In genomic region chr17:29618272-29619065, GRCh38 we compare ENCODE assay signal across 9 cellular contexts. TPM values are rescaled to one million over a fixed set of nuclear protein-coding genes. Genes with fewer than 3 reads are reported as not detected.
DNase-seq lines count a peak whose midpoint lies in the region; ATAC-seq and TF ChIP-seq lines count a peak whose summit lies in the region.
"Had no signal": no experiment of that assay in that cellular context is flagged by ENCODE, and none has a peak within 500 bp of the region (broad histone marks: within the 10 kb centered on the region; RNA-seq: fewer than 3 reads in every experiment).

No MANE protein-coding gene starts in this region.

- peak overlapping the region; percentile 88 for H2AFZ ChIP-seq in Loucy (ENCODE audit: low read length)

- H3K9me3 ChIP-seq in Loucy (ENCODE audit: insufficient read depth, low read depth, low read length) (no peaks in the 10 kb centered on the region), endodermal cell (ENCODE audit: control insufficient read depth, low read length) (no peaks in the 10 kb centered on the region), ovary (no peaks in the 10 kb centered on the region)

- peak overlapping the region; percentile 75 for H3K4me3 ChIP-seq in Loucy (ENCODE audit: low read length, poor library complexity, severe bottlenecking)
- no peak overlapping the region for H3K4me3 ChIP-seq in endodermal cell (ENCODE audit: low read length)
- H3K4me3 ChIP-seq in ovary, result peak overlapping the region; percentile 29

- H3F3A ChIP-seq in Loucy (ENCODE audit: low read depth), result no peaks in the 10 kb centered on the region

- TF ChIP-seq CTCF in Calu3 (IDR thresholded peaks at IDR 0.05; ENCODE audit: unreplicated experiment) (peak; percentile 3), Loucy (conservative IDR thresholded peaks at IDR 0.05; ENCODE audit: low read length) (no peak), endodermal cell (conservative IDR thresholded peaks at IDR 0.05) (peak; percentile 44), ovary (IDR thresholded peaks at IDR 0.05) (no peak)

- peak overlapping the region; percentile 86 for H3K9ac ChIP-seq in Loucy (ENCODE audit: low read depth, low read length, poor library complexity, severe bottlenecking)
- no peak overlapping the region for H3K9ac ChIP-seq in endodermal cell (ENCODE audit: extremely low read depth, low read length, poor library complexity, severe bottlenecking)

- H3K36me3 Mint-ChIP-seq in Calu3 (ENCODE audit: insufficient read depth, unreplicated experiment), result peaks cover 20% of the 10 kb centered on the region
- H3K36me3 Mint-ChIP-seq in endodermal cell (ENCODE audit: low read depth), result no peaks in the 10 kb centered on the region

- H3K79me2 ChIP-seq in Loucy (ENCODE audit: insufficient read depth, low read length), result no peaks in the 10 kb centered on the region

- no peaks in the 10 kb centered on the region for H4K20me1 ChIP-seq in Loucy (ENCODE audit: insufficient read depth, low read length, poor library complexity, severe bottlenecking)

- H3K4me1 ChIP-seq in Loucy (ENCODE audit: insufficient read depth, low read length, poor library complexity, severe bottlenecking) (peaks cover 7% of the 10 kb centered on the region), endodermal cell (ENCODE audit: control insufficient read depth, insufficient read depth, low read length) (peaks cover 2% of the 10 kb centered on the region), ovary (ENCODE audit: insufficient read depth) (peaks cover 14% of the 10 kb centered on the region)

- BruUV-seq in Calu3 (replicated peaks; lab: Mats Ljungman, UMichigan), result no TSS peak

- peaks cover 14% of the 10 kb centered on the region for H3K4me1 Mint-ChIP-seq in Calu3 (ENCODE audit: low read depth, unreplicated experiment)
- H3K4me1 Mint-ChIP-seq in endodermal cell, result peaks cover 6% of the 10 kb centered on the region

- H3K27me3 Mint-ChIP-seq in Calu3 (ENCODE audit: unreplicated experiment) (peaks cover 37% of the 10 kb centered on the region), endodermal cell (ENCODE audit: insufficient read depth) (peaks cover 99% of the 10 kb centered on the region)

- ATAC-seq in HG02981 (IDR thresholded peaks at IDR 0.05; ENCODE audit: unreplicated experiment), result no peak

- no peaks in the 10 kb centered on the region for H3K36me3 ChIP-seq in Loucy (ENCODE audit: insufficient read depth, low read length)
- H3K36me3 ChIP-seq in endodermal cell (ENCODE audit: control insufficient read depth, insufficient read depth, low read length), result no peaks in the 10 kb centered on the region
- H3K36me3 ChIP-seq in ovary, result no peaks in the 10 kb centered on the region

- intact Hi-C loops in Calu3 (cut with micrococcal nuclease; ENCODE audit: unreplicated experiment), result loop anchor here (5.0 kb wide), 1 partner anchor 36 kb away; no protein-coding TSS in a partner anchor
- intact Hi-C loops in ovary (cut with DNase I), result no loop called here

- CTCF ChIA-PET in Calu3 (lab: Charles Lee), result interaction anchor here (0.6 to 2.6 kb wide), 15 partner anchors 22 to 507 kb away, joined by 3 to 36 read pairs (median 5); partner anchors contain the start of genes ABHD15 and ANKRD13B

- no peaks in the 10 kb centered on the region for H3K9me2 ChIP-seq in Loucy (replicated peaks; ENCODE audit: low read depth, low read length)

- WGBS in endodermal cell (ENCODE audit: insufficient coverage in 1 of 2, insufficient read length in 1 of 2), 2 experiments, result 59 to 71% methylated on average over 10 to 22 of the region's 22 CpGs
- 34 to 49% (median 47%) methylated on average over 21 to 22 of the region's 22 CpGs for WGBS in ovary, 3 donors

- peak overlapping the region; percentile 81 for H3K4me2 ChIP-seq in Loucy (ENCODE audit: low read depth, low read length, poor library complexity, severe bottlenecking)

- peak overlapping the region; percentile 81 for H3K4me3 Mint-ChIP-seq in Calu3 (ENCODE audit: low read depth, unreplicated experiment)
- H3K4me3 Mint-ChIP-seq in endodermal cell, result no peak overlapping the region

- no peaks in the 10 kb centered on the region for H3K9me3 Mint-ChIP-seq in Calu3 (ENCODE audit: low read depth, unreplicated experiment)
- H3K9me3 Mint-ChIP-seq in endodermal cell, result no peaks in the 10 kb centered on the region

- H3K27ac Mint-ChIP-seq in Calu3 (ENCODE audit: unreplicated experiment) (no peak overlapping the region), endodermal cell (no peak overlapping the region)
- H3K27ac Mint-ChIP-seq: brain had no signal

- no peak for DNase-seq in Calu3
- no peak for DNase-seq in endodermal cell
- DNase-seq in ovary, result no peak
- no peak for DNase-seq in ureter (ENCODE audit: low spot score)
- no peak for DNase-seq in SHP77 treated with DMSO at 0.1 percent for 48 hours (lab: John Stamatoyannopoulos, UW)
- no peak for DNase-seq in EL

- TF ChIP-seq EP300 in ovary (IDR thresholded peaks at IDR 0.05), result no peak

- H3K27me3 ChIP-seq in Loucy (ENCODE audit: insufficient read depth, low read length, poor library complexity, severe bottlenecking), result no peaks in the 10 kb centered on the region
- H3K27me3 ChIP-seq in endodermal cell (ENCODE audit: control insufficient read depth, insufficient read depth, low read length, poor library complexity, severe bottlenecking), result peaks cover 100% of the 10 kb centered on the region
- no peaks in the 10 kb centered on the region for H3K27me3 ChIP-seq in ovary

- H3K27ac ChIP-seq in endodermal cell (ENCODE audit: low read depth, low read length) (no peak overlapping the region), ovary (no peak overlapping the region)

- TF ChIP-seq POLR2A in ovary (IDR thresholded peaks at IDR 0.05), result no peak

RNA-seq across cellular contexts. Expression of gene CORO6, which starts 4.2 kb away (rescaled TPM):
- total RNA-seq in Calu3 (2022) (0.47 and 0.49 TPM in 2 replicates), endodermal cell (under 1 TPM; 0.86 to 1.00 TPM), ovary (1 to 10 TPM; 1.2 to 9.0 (median 3.5) TPM), ureter (23.3 TPM)
- polyA plus RNA-seq in endodermal cell (2013, experiment 1 of 2), result 6.2 TPM
- 5.3 TPM for polyA plus RNA-seq in endodermal cell (2013, experiment 2 of 2)
- polyA plus RNA-seq in ovary, result 1 to 10 TPM; 2.1 to 4.2 TPM

RNA-seq across cellular contexts. Expression of gene ANKRD13B, which starts 25.5 kb away (rescaled TPM):
- total RNA-seq in Calu3 (2022) (8.8 TPM in 2 replicates), endodermal cell (1 to 10 TPM; 2.2 to 2.6 TPM), ovary (10 to 100 TPM; 10.5 to 23.4 (median 14.7) TPM), ureter (7.7 TPM)
- polyA plus RNA-seq in endodermal cell (2013, experiment 1 of 2), result 36.5 TPM
- 28.4 TPM for polyA plus RNA-seq in endodermal cell (2013, experiment 2 of 2)
- polyA plus RNA-seq in ovary, result 10 to 100 TPM in 1 of 2 donors, 1 to 10 TPM in 1; 3.6 to 11.4 TPM

RNA-seq across cellular contexts. Expression of gene GIT1, which starts 29.0 kb away (rescaled TPM):
- total RNA-seq in Calu3 (2022) (46.3 and 47.7 TPM in 2 replicates), endodermal cell (10 to 100 TPM; 45.0 to 61.8 TPM), ovary (10 to 100 TPM; 18.0 to 51.8 (median 39.2) TPM), ureter (37.1 TPM)
- polyA plus RNA-seq in endodermal cell (2013, experiment 1 of 2), result 47.1 TPM
- polyA plus RNA-seq in endodermal cell (2013, experiment 2 of 2), result 48.9 TPM
- 10 to 100 TPM; 20.3 to 27.0 TPM for polyA plus RNA-seq in ovary

RNA-seq across cellular contexts. Expression of gene TP53I13, which starts 50.0 kb away (rescaled TPM):
- total RNA-seq in Calu3 (2022) (32.8 and 35.1 TPM in 2 replicates), endodermal cell (10 to 100 TPM; 21.7 to 31.0 TPM), ovary (10 to 100 TPM; 30.4 to 49.5 (median 41.3) TPM), ureter (44.6 TPM)
- 34.6 TPM for polyA plus RNA-seq in endodermal cell (2013, experiment 1 of 2)
- 33.7 TPM for polyA plus RNA-seq in endodermal cell (2013, experiment 2 of 2)
- polyA plus RNA-seq in ovary, result 10 to 100 TPM in 1 of 2 donors, 1 to 10 TPM in 1; 2.2 to 44.7 TPM

RNA-seq across cellular contexts. Expression of gene ABHD15, which starts 51.6 kb away (rescaled TPM):
- 12.5 and 12.9 TPM in 2 replicates for total RNA-seq in Calu3 (2022)
- 1 to 10 TPM; 1.4 to 2.1 TPM for total RNA-seq in endodermal cell
- 1.9 TPM for polyA plus RNA-seq in endodermal cell (2013, experiment 1 of 2)
- 1.4 TPM for polyA plus RNA-seq in endodermal cell (2013, experiment 2 of 2)
- total RNA-seq in ovary, result 1 to 10 TPM; 4.2 to 7.6 (median 4.8) TPM
- polyA plus RNA-seq in ovary, result 1 to 10 TPM; 3.0 to 8.7 TPM
- 7.8 TPM for total RNA-seq in ureter

Comparison
In these comparisons a context has a peak if more than half of its experiments do, and no peak if none do; other contexts are left out.
1. CTCF ChIP-seq: peak in Calu3 (single experiment) and endodermal cell (single experiment); none in Loucy (single experiment) and ovary (0 of 3).